8 cellular contexts compared by ENCODE assay signal in the genomic region with DNA sequence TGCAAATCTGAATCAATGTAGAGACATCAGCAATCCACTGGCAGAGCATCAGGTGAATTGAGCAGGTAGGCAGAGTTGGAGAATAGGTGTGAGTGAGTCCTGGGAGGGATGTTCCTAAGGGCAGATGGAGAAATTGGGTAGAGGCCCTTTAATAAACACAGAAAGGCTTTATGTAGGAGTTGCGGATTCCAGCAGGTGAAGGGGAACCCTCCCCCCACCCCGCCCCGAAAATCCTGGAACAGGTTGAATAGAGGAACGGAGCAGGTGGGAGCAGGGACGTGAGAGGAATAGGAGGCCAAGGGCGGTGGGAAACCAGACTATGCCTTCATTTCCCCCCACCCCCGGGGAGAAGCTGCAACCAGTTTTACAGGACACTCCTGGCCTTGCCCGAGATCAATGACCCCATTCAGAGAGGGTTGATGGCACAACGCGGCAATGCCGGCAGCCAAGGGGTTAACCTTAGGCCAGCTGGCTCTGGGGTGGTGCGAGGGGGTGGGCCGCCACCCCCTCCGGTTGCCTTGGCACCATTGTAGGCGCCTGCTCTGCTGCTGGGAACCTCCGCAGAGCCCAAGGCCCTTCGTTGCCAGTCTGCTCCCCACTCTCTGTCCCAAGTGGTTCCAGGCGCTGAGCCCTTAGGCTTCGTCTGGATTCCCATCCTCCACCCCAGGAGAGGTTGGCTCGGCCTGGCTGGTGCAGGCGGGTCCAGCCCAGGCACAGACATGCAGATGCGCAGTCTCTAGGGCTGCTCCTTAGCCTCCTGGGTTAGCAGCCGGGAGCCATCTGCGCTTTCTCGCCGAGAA. TPM values are rescaled to one million over a fixed set of nuclear protein-coding genes. Genes with fewer than 3 reads are reported as not detected.
DNase-seq lines count a peak whose midpoint lies in the region; ATAC-seq, FAIRE-seq and TF ChIP-seq lines count a peak whose summit lies in the region.

No MANE protein-coding gene starts in this region.

- no peak for TF ChIP-seq RAD21 in GM12878 (IDR thresholded peaks at IDR 0.05; ENCODE audit: insufficient read depth, low read depth, low read length)

- intact Hi-C loops in GM12878 (cut with micrococcal nuclease; ENCODE audit: unreplicated experiment), result no loop called here

- POLR2A ChIA-PET in GM12878 (lab: Charles Lee), result interaction anchor here (0.6 kb wide), 1 partner anchor 181 kb away, joined by 3 read pairs; no protein-coding TSS in a partner anchor

- peaks cover 5% of the 10 kb centered on the region; the same call in 1 of the 2 replicates for H4K20me1 ChIP-seq in DND-41 (ENCODE audit: insufficient read depth, low read length)
- no peaks in the 10 kb centered on the region for H4K20me1 ChIP-seq in GM12878 (ENCODE audit: control insufficient read depth, insufficient read depth)

- DNase-seq in DND-41, result no peak
- DNase-seq in NCI-H187 treated with DMSO at 0.1 percent for 48 hours (lab: John Stamatoyannopoulos, UW), result peak; percentile 29
- DNase-seq in GM12878 (ENCODE audit: low read depth, low spot score), result no peak
- peak; percentile 88 for DNase-seq in iPS-NIHi7 (ENCODE audit: extremely low spot score)
- no peak for DNase-seq in NOMO-1 (lab: John Stamatoyannopoulos, UW; ENCODE audit: unreplicated experiment in 2 of 2)
- no peak for DNase-seq in KBM-7

- TF ChIP-seq POLR2A in GM12878 (IDR thresholded peaks at IDR 0.05; ENCODE audit: low read depth, low read length), result no peak

- peak overlapping the region in 1 of 2 experiments; percentile 51; a peak in 2 of 4 replicates for H3K4me3 ChIP-seq in DND-41 (ENCODE audit: low read depth in 1 of 2, low read length in 2 of 2)
- H3K4me3 ChIP-seq in GM12878, result no peak overlapping the region
- peak overlapping the region in 2 of 3 donors; percentile 29 to 43 for H3K4me3 ChIP-seq in skeletal muscle tissue (ENCODE audit: low read length in 3 of 3)

- H2AFZ ChIP-seq in DND-41 (ENCODE audit: low read depth, low read length) (no peak overlapping the region), GM12878 (ENCODE audit: control insufficient read depth, low read depth, low read length) (no peak overlapping the region)

- ATAC-seq in DND-41 (ENCODE audit: insufficient read depth, low read depth) (peak; percentile 53), GM12878 (peak; percentile 10; the same call in 1 of the 3 replicates), GM18520 (IDR thresholded peaks at IDR 0.05; ENCODE audit: unreplicated experiment) (no peak)

- SMC1A ChIA-PET in GM12878 (lab: Charles Lee; ENCODE audit: uncharacterized antibody, unreplicated experiment), result no interaction called here

- H3K9ac ChIP-seq in DND-41 (ENCODE audit: low read depth, low read length) (no peak overlapping the region), GM12878 (ENCODE audit: control insufficient read depth, insufficient read depth, low read length) (no peak overlapping the region), skeletal muscle tissue (ENCODE audit: low read depth in 1 of 3, low read length in 3 of 3) (no peak overlapping the region)

- H3K4me2 ChIP-seq in DND-41 (ENCODE audit: insufficient read depth, low read length) (peak overlapping the region; percentile 72), GM12878 (ENCODE audit: control insufficient read depth, insufficient read depth) (no peak overlapping the region)

- H3K27me3 ChIP-seq in DND-41 (ENCODE audit: insufficient read depth, low read length, poor library complexity) (no peaks in the 10 kb centered on the region), GM12878 (replicated peaks in 1 of 2; ENCODE audit: control insufficient read depth in 2 of 2, insufficient read depth in 2 of 2, low read length in 1 of 2) (peaks cover 6 to 10% of the 10 kb centered on the region in 2 experiments), skeletal muscle tissue (ENCODE audit: control insufficient read depth in 3 of 3, insufficient read depth in 3 of 3, low read length in 3 of 3) (peaks cover 9 to 18% (median 17%) of the 10 kb centered on the region in 3 donors)

- 12% methylated on average over 26 of the region's 26 CpGs for WGBS in GM12878 (ENCODE audit: insufficient coverage, insufficient replicate concordance, low lambda C conversion rate, missing lambda C conversion rate)

- H3K79me2 ChIP-seq in DND-41 (ENCODE audit: insufficient read depth, low read length) (no peaks in the 10 kb centered on the region), GM12878 (ENCODE audit: control insufficient read depth, insufficient read depth, low read length) (no peaks in the 10 kb centered on the region)

- TF ChIP-seq CTCF in DND-41 (IDR thresholded peaks at IDR 0.05; ENCODE audit: borderline replicate concordance, extremely low read depth, low read length, poor library complexity, severe bottlenecking) (no peak), GM12878 (IDR thresholded peaks at IDR 0.05 in 2 of 3, conservative IDR thresholded peaks at IDR 0.05 in 1 of 3; ENCODE audit: control insufficient read depth in 2 of 3, extremely low read depth in 1 of 3, insufficient read depth in 1 of 3, low read depth in 3 of 3, low read length in 3 of 3) (no peak)

- BruUV-seq in GM12878 (replicated peaks; lab: Mats Ljungman, UMichigan), result no TSS peak

- H3K4me1 ChIP-seq in DND-41 (ENCODE audit: insufficient read depth, low read length) (peaks cover 19% of the 10 kb centered on the region), GM12878 (ENCODE audit: control insufficient read depth, insufficient read depth, low read length) (peaks cover 2% of the 10 kb centered on the region; the same call in 1 of the 2 replicates), skeletal muscle tissue (ENCODE audit: control insufficient read depth in 3 of 3, insufficient read depth in 3 of 3, low read length in 3 of 3) (peaks cover 6 to 8% (median 7%) of the 10 kb centered on the region in 3 donors)

- no peak for FAIRE-seq in GM12878 (lab: Jason Lieb, UNC)

- CTCF ChIA-PET in GM12878 (lab: Yijun Ruan, JAX), result interaction anchor here (1.0 kb wide), 1 partner anchor 104 kb away, joined by 3 read pairs; no protein-coding TSS in a partner anchor

- TF ChIP-seq EP300 in GM12878 (IDR thresholded peaks at IDR 0.05; ENCODE audit: borderline replicate concordance in 1 of 2, control insufficient read depth in 1 of 2, low read depth in 2 of 2, low read length in 2 of 2), result no peak

- RAD21 ChIA-PET in GM12878 (lab: Charles Lee; ENCODE audit: unreplicated experiment), result interaction anchor here (1.0 kb wide), 1 partner anchor 8 kb away, joined by 3 read pairs; no protein-coding TSS in a partner anchor

- H3K27ac ChIP-seq in DND-41 (ENCODE audit: low read length), result no peak overlapping the region
- H3K27ac ChIP-seq in GM12878 (ENCODE audit: control insufficient read depth, insufficient read depth), result no peak overlapping the region
- no peak overlapping the region for H3K27ac ChIP-seq in skeletal muscle tissue (ENCODE audit: low read depth, low read length)

- H3K36me3 ChIP-seq in DND-41 (ENCODE audit: insufficient read depth, low read length) (no peaks in the 10 kb centered on the region), GM12878 (ENCODE audit: control insufficient read depth in 2 of 2, insufficient read depth in 2 of 2, low read length in 1 of 2) (no peaks in the 10 kb centered on the region), skeletal muscle tissue (ENCODE audit: control insufficient read depth in 3 of 3, insufficient read depth in 3 of 3, low read length in 3 of 3) (no peaks in the 10 kb centered on the region)

- H3K9me3 ChIP-seq in DND-41 (ENCODE audit: insufficient read depth, low read length, severe bottlenecking) (no peaks in the 10 kb centered on the region), GM12878 (replicated peaks; ENCODE audit: control insufficient read depth, insufficient read depth, low read length) (no peaks in the 10 kb centered on the region), skeletal muscle tissue (ENCODE audit: control insufficient read depth in 3 of 3, low read length in 3 of 3) (no peaks in the 10 kb centered on the region)

- in situ Hi-C loops in GM12878 (cut with MboI) (no loop called here), KBM-7 (cut with MboI; ENCODE audit: low pct_unique_long_range_greater_than_20kb, low sequenced_read_pairs) (no loop called here)

RNA-seq across cellular contexts. Expression of gene RUNDC3A, which starts 0.8 kb away (rescaled TPM):
- total RNA-seq in GM12878 (2013; cell fraction: nucleolus; rRNA removed), result not detected in 2 replicates
- not detected in 2 replicates for total RNA-seq in GM12878 (2014; rRNA removed)
- not detected in 2 replicates for total RNA-seq in GM12878 (2014; rRNA removed; fragmentation: Illumina TruSeq; extraction: Trizol)
- total RNA-seq in GM12878 (2021), result not detected in 2 replicates
- polyA plus RNA-seq in GM12878 (2011; ENCODE audit: low read depth), result not detected
- 0.07 TPM in 1 of 2 replicates, not detected in the other for polyA plus RNA-seq in GM12878 (2011; rRNA removed)
- polyA plus RNA-seq in GM12878 (2011; cell fraction: cytosol; rRNA removed), result not detected in 2 replicates
- not detected in 2 replicates for polyA plus RNA-seq in GM12878 (2011; cell fraction: nucleus; rRNA removed)
- 0.08 and 0.39 TPM in 2 replicates for polyA plus RNA-seq in GM12878 (2012)
- polyA plus RNA-seq in GM12878 (2014; fragmentation: Illumina TruSeq; extraction: Trizol), result not detected in 2 replicates
- not detected for polyA plus RNA-seq in GM12878 (2014; fragmentation: Nextera tagmentation; extraction: Ambion mirVana)
- polyA plus RNA-seq in GM12878 (2014; rRNA removed), result 0.36 TPM in 1 of 2 replicates, not detected in the other
- under 1 TPM in 1 of 2 experiments, not detected in 1; 0.17 TPM for polyA plus RNA-seq in GM12878 (2016; fragmentation: Nextera tagmentation; extraction: Ambion mirVana)
- polyA minus RNA-seq in GM12878 (2011; rRNA and poly(A)+ RNA removed), result not detected in 2 replicates
- not detected in 2 replicates for polyA minus RNA-seq in GM12878 (2011; cell fraction: cytosol; rRNA and poly(A)+ RNA removed)
- not detected in 2 replicates for polyA minus RNA-seq in GM12878 (2011; cell fraction: nucleus; rRNA and poly(A)+ RNA removed)
- 6.8 TPM for total RNA-seq in skeletal muscle tissue

RNA-seq across cellular contexts. Expression of gene SLC25A39, which starts 17.0 kb away (rescaled TPM):
- 47.3 and 49.5 TPM in 2 replicates for total RNA-seq in GM12878 (2013; cell fraction: nucleolus; rRNA removed)
- total RNA-seq in GM12878 (2014; rRNA removed) (175 and 192 TPM in 2 replicates), GM12878 (2014; rRNA removed; fragmentation: Illumina TruSeq; extraction: Trizol) (85.8 and 95.1 TPM in 2 replicates), GM12878 (2021) (190 and 198 TPM in 2 replicates), skeletal muscle tissue (65.2 TPM)
- polyA plus RNA-seq in GM12878 (2011; ENCODE audit: low read depth), result 40.5 TPM
- polyA plus RNA-seq in GM12878 (2011; rRNA removed) (27.2 and 62.1 TPM in 2 replicates), GM12878 (2014; fragmentation: Illumina TruSeq; extraction: Trizol) (21.0 and 108 TPM in 2 replicates), GM12878 (2014; fragmentation: Nextera tagmentation; extraction: Ambion mirVana) (1 to 10 TPM; 3.5 to 7.5 TPM), GM12878 (2014; rRNA removed) (227 and 273 TPM in 2 replicates), GM12878 (2016; fragmentation: Nextera tagmentation; extraction: Ambion mirVana) (100 to 1,000 TPM; 242 to 270 TPM)
- 106 and 140 TPM in 2 replicates for polyA plus RNA-seq in GM12878 (2011; cell fraction: cytosol; rRNA removed)
- polyA plus RNA-seq in GM12878 (2011; cell fraction: nucleus; rRNA removed), result 226 and 301 TPM in 2 replicates
- polyA plus RNA-seq in GM12878 (2012), result 94.3 and 110 TPM in 2 replicates
- polyA minus RNA-seq in GM12878 (2011; rRNA and poly(A)+ RNA removed), result 28.4 and 48.2 TPM in 2 replicates
- 39.4 and 51.5 TPM in 2 replicates for polyA minus RNA-seq in GM12878 (2011; cell fraction: cytosol; rRNA and poly(A)+ RNA removed)
- 34.2 and 60.8 TPM in 2 replicates for polyA minus RNA-seq in GM12878 (2011; cell fraction: nucleus; rRNA and poly(A)+ RNA removed)

RNA-seq across cellular contexts. Expression of gene GRN, which starts 37.5 kb away (rescaled TPM):
- 191 and 195 TPM in 2 replicates for total RNA-seq in GM12878 (2013; cell fraction: nucleolus; rRNA removed)
- 275 and 367 TPM in 2 replicates for total RNA-seq in GM12878 (2014; rRNA removed)
- total RNA-seq in GM12878 (2014; rRNA removed; fragmentation: Illumina TruSeq; extraction: Trizol), result 64.5 and 85.4 TPM in 2 replicates
- total RNA-seq in GM12878 (2021), result 361 and 389 TPM in 2 replicates
- 195 TPM for polyA plus RNA-seq in GM12878 (2011; ENCODE audit: low read depth)
- polyA plus RNA-seq in GM12878 (2011; rRNA removed), result 10.5 and 58.2 TPM in 2 replicates
- polyA plus RNA-seq in GM12878 (2011; cell fraction: cytosol; rRNA removed), result 78.4 and 102 TPM in 2 replicates
- polyA plus RNA-seq in GM12878 (2011; cell fraction: nucleus; rRNA removed), result 485 and 500 TPM in 2 replicates
- polyA plus RNA-seq in GM12878 (2012), result 241 and 346 TPM in 2 replicates
- 30.9 and 120 TPM in 2 replicates for polyA plus RNA-seq in GM12878 (2014; fragmentation: Illumina TruSeq; extraction: Trizol)
- 10 to 100 TPM; 22.3 to 33.2 TPM for polyA plus RNA-seq in GM12878 (2014; fragmentation: Nextera tagmentation; extraction: Ambion mirVana)
- 158 and 192 TPM in 2 replicates for polyA plus RNA-seq in GM12878 (2014; rRNA removed)
- polyA plus RNA-seq in GM12878 (2016; fragmentation: Nextera tagmentation; extraction: Ambion mirVana), result 100 to 1,000 TPM; 351 to 363 TPM
- 55.3 and 92.2 TPM in 2 replicates for polyA minus RNA-seq in GM12878 (2011; rRNA and poly(A)+ RNA removed)
- 92.2 and 92.5 TPM in 2 replicates for polyA minus RNA-seq in GM12878 (2011; cell fraction: cytosol; rRNA and poly(A)+ RNA removed)
- polyA minus RNA-seq in GM12878 (2011; cell fraction: nucleus; rRNA and poly(A)+ RNA removed), result 83.1 and 106 TPM in 2 replicates
- total RNA-seq in skeletal muscle tissue, result 270 TPM

RNA-seq across cellular contexts. Expression of gene SLC4A1, which starts 39.7 kb away (rescaled TPM):
- not detected in 2 replicates for total RNA-seq in GM12878 (2013; cell fraction: nucleolus; rRNA removed)
- total RNA-seq in GM12878 (2014; rRNA removed), result not detected in 2 replicates
- not detected in 2 replicates for total RNA-seq in GM12878 (2014; rRNA removed; fragmentation: Illumina TruSeq; extraction: Trizol)
- not detected in 2 replicates for total RNA-seq in GM12878 (2021)
- not detected for polyA plus RNA-seq in GM12878 (2011; ENCODE audit: low read depth)
- not detected in 2 replicates for polyA plus RNA-seq in GM12878 (2011; rRNA removed)
- polyA plus RNA-seq in GM12878 (2011; cell fraction: cytosol; rRNA removed), result not detected in 2 replicates
- not detected in 2 replicates for polyA plus RNA-seq in GM12878 (2011; cell fraction: nucleus; rRNA removed)
- 0.03 TPM in 1 of 2 replicates, not detected in the other for polyA plus RNA-seq in GM12878 (2012)
- polyA plus RNA-seq in GM12878 (2014; fragmentation: Illumina TruSeq; extraction: Trizol), result not detected in 2 replicates
- polyA plus RNA-seq in GM12878 (2014; fragmentation: Nextera tagmentation; extraction: Ambion mirVana), result not detected
- 0.03 and 0.04 TPM in 2 replicates for polyA plus RNA-seq in GM12878 (2014; rRNA removed)
- polyA plus RNA-seq in GM12878 (2016; fragmentation: Nextera tagmentation; extraction: Ambion mirVana), result not detected
- not detected in 2 replicates for polyA minus RNA-seq in GM12878 (2011; rRNA and poly(A)+ RNA removed)
- not detected in 2 replicates for polyA minus RNA-seq in GM12878 (2011; cell fraction: cytosol; rRNA and poly(A)+ RNA removed)
- not detected in 2 replicates for polyA minus RNA-seq in GM12878 (2011; cell fraction: nucleus; rRNA and poly(A)+ RNA removed)
- 47.0 TPM for total RNA-seq in skeletal muscle tissue

RNA-seq across cellular contexts. Expression of gene FAM171A2, which starts 56.1 kb away (rescaled TPM):
- 0.37 TPM in 1 of 2 replicates, not detected in the other for total RNA-seq in GM12878 (2013; cell fraction: nucleolus; rRNA removed)
- total RNA-seq in GM12878 (2014; rRNA removed) (1.1 and 1.3 TPM in 2 replicates), GM12878 (2014; rRNA removed; fragmentation: Illumina TruSeq; extraction: Trizol) (0.09 and 0.36 TPM in 2 replicates), GM12878 (2021) (1.3 and 1.7 TPM in 2 replicates), skeletal muscle tissue (38.6 TPM)
- polyA plus RNA-seq in GM12878 (2011; ENCODE audit: low read depth), result 0.10 TPM
- polyA plus RNA-seq in GM12878 (2011; rRNA removed) (0.04 and 0.18 TPM in 2 replicates), GM12878 (2014; fragmentation: Illumina TruSeq; extraction: Trizol) (0.13 TPM in 1 of 2 replicates, not detected in the other), GM12878 (2014; fragmentation: Nextera tagmentation; extraction: Ambion mirVana) (under 1 TPM in 1 of 2 experiments, not detected in 1; 0.09 TPM), GM12878 (2014; rRNA removed) (0.82 and 1.1 TPM in 2 replicates), GM12878 (2016; fragmentation: Nextera tagmentation; extraction: Ambion mirVana) (under 1 TPM in 1 of 2 experiments, not detected in 1; 0.08 TPM)
- polyA plus RNA-seq in GM12878 (2011; cell fraction: cytosol; rRNA removed), result 0.16 and 0.33 TPM in 2 replicates
- 0.34 and 0.39 TPM in 2 replicates for polyA plus RNA-seq in GM12878 (2011; cell fraction: nucleus; rRNA removed)
- 0.57 and 0.59 TPM in 2 replicates for polyA plus RNA-seq in GM12878 (2012)
- polyA minus RNA-seq in GM12878 (2011; rRNA and poly(A)+ RNA removed), result 0.22 and 0.41 TPM in 2 replicates
- polyA minus RNA-seq in GM12878 (2011; cell fraction: cytosol; rRNA and poly(A)+ RNA removed), result 0.83 TPM in 1 of 2 replicates, not detected in the other
- 0.12 and 0.38 TPM in 2 replicates for polyA minus RNA-seq in GM12878 (2011; cell fraction: nucleus; rRNA and poly(A)+ RNA removed)

Comparison
In these comparisons a context has a peak if more than half of its experiments do, and no peak if none do; other contexts are left out.
1. DNase-seq: peak in NCI-H187 treated with DMSO at 0.1 percent for 48 hours (single experiment) and iPS-NIHi7 (single experiment); none in DND-41 (single experiment), GM12878 (single experiment), NOMO-1 (0 of 2) and KBM-7 (single experiment).